Comparison of ENCODE assay signal across 9 cellular contexts in the genomic region with DNA sequence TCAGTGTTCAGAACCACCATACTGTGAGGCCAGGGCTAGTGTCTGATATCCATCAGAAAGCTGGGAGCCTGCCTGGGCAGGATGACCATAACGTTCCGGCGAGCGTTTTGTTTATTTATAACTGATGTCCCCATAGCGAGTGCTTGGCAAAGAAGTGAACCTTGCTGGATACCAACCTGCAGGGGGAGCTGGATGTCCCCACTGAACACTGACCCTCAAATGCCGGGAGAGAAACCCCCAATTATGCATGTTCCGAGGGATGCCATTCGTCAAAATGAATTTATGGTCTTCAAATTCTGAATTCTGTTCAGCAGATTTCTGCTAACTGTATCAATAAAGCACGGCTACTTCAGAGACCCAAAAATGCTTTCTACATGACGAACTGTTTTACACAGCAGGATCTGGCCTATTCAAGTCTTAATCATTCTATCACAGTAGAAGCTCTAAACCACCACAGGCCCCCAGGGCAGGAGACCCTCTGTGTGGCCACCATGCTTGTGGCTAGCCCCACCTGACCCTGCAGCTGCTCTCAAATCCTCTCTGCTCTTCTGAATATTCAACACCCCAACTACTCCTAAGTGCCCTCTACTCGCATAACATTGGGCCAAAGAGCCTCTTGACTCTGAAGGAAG. TPM values are rescaled to one million over a fixed set of nuclear protein-coding genes. Genes with fewer than 3 reads are reported as not detected.
A peak's percentile ranks its signal among the peaks of the same experiment; 100 is the strongest.
DNase-seq lines count a peak whose midpoint lies in the region; ATAC-seq, FAIRE-seq and TF ChIP-seq lines count a peak whose summit lies in the region.
"Had no signal": no experiment of that assay in that cellular context is flagged by ENCODE, and none has a peak within 500 bp of the region (broad histone marks: within the 10 kb centered on the region; RNA-seq: fewer than 3 reads in every experiment).

No MANE protein-coding gene starts in this region.

- ATAC-seq in A549 (peak; percentile 80 to 88), WTC11 (peak; percentile 65), HG03139 (IDR thresholded peaks at IDR 0.05; ENCODE audit: unreplicated experiment) (no peak), HG02623 (IDR thresholded peaks at IDR 0.05; ENCODE audit: unreplicated experiment) (no peak)

- no peak for FAIRE-seq in A549 (lab: Jason Lieb, UNC)

- intact Hi-C loops in left ventricle myocardium inferior (cut with micrococcal nuclease), result no loop called here

- no peak overlapping the region for H3K4me3 ChIP-seq in A549
- H3K4me3 ChIP-seq in H7 (ENCODE audit: insufficient read depth, low read depth, low read length), result no peak overlapping the region
- peak overlapping the region; percentile 26 for H3K4me3 ChIP-seq in left ventricle myocardium inferior
- peak overlapping the region in 2 of 3 donors; percentile 38 to 59 for H3K4me3 ChIP-seq in skeletal muscle tissue (ENCODE audit: low read length in 3 of 3)

- peak overlapping the region; percentile 33 for H3K4me2 ChIP-seq in A549

- no peaks in the 10 kb centered on the region for H3K27me3 Mint-ChIP-seq in WTC11 (ENCODE audit: low read depth)

- H3K4me1 ChIP-seq in A549 (0 out of 3 replicates have a peak, but pooled peaks cover 7% of the 10 kb centered on the region), left ventricle myocardium inferior (peaks cover 30% of the 10 kb centered on the region), skeletal muscle tissue (ENCODE audit: control insufficient read depth in 3 of 3, insufficient read depth in 3 of 3, low read length in 3 of 3) (peaks cover 18 to 24% (median 22%) of the 10 kb centered on the region in 3 donors)

- TF ChIP-seq POLR2A in A549 (IDR thresholded peaks at IDR 0.05; ENCODE audit: low read length), result no peak

- H3K4me1 Mint-ChIP-seq in WTC11, result peaks cover 18% of the 10 kb centered on the region

- DNase-seq in A549 (ENCODE audit: low read depth in 1 of 2, low spot score in 1 of 2), result peak; percentile 56 to 68
- DNase-seq in H7, result peak; percentile 79
- peak; percentile 59 for DNase-seq in WTC11 (ENCODE audit: low spot score)
- peak; percentile 71 for DNase-seq in left ventricle myocardium inferior
- no peak for DNase-seq in NK-92 (lab: John Stamatoyannopoulos, UW; ENCODE audit: unreplicated experiment)

- H3K9me3 Mint-ChIP-seq in WTC11, result no peaks in the 10 kb centered on the region

- H3K9ac ChIP-seq in skeletal muscle tissue (ENCODE audit: low read depth in 1 of 3, low read length in 3 of 3), result peak overlapping the region; percentile 51 to 61 (median 52)

- peak; percentile 54 to 63 for TF ChIP-seq RAD21 in A549 (conservative IDR thresholded peaks at IDR 0.05 in 1 of 2, IDR thresholded peaks at IDR 0.05 in 1 of 2)

- H3K27me3 ChIP-seq in H7 (ENCODE audit: control insufficient read depth, insufficient read depth, low read length) (no peaks in the 10 kb centered on the region), left ventricle myocardium inferior (ENCODE audit: low read depth) (no peaks in the 10 kb centered on the region), skeletal muscle tissue (ENCODE audit: control insufficient read depth in 3 of 3, insufficient read depth in 3 of 3, low read length in 3 of 3) (no peaks in the 10 kb centered on the region)

- H3K9me3 ChIP-seq in A549 (no peaks in the 10 kb centered on the region), left ventricle myocardium inferior (replicated peaks) (no peaks in the 10 kb centered on the region), skeletal muscle tissue (ENCODE audit: control insufficient read depth in 3 of 3, low read length in 3 of 3) (no peaks in the 10 kb centered on the region)

- H3K27ac ChIP-seq in A549 (peak overlapping the region in 1 of 2 experiments; percentile 25; a peak in 1 of 6 replicates), left ventricle myocardium inferior (replicated peaks) (peak overlapping the region; percentile 89), skeletal muscle tissue (ENCODE audit: low read depth, low read length) (peak overlapping the region; percentile 83)

- peaks cover 3% of the 10 kb centered on the region for H3K36me3 ChIP-seq in H7 (replicated peaks; ENCODE audit: control insufficient read depth, insufficient read depth, low read length)
- H3K36me3 ChIP-seq in left ventricle myocardium inferior, result peaks cover 37% of the 10 kb centered on the region
- peaks cover 9 to 15% (median 11%) of the 10 kb centered on the region in 3 donors for H3K36me3 ChIP-seq in skeletal muscle tissue (ENCODE audit: control insufficient read depth in 3 of 3, insufficient read depth in 3 of 3, low read length in 3 of 3)

- no peak for TF ChIP-seq EP300 in A549 (IDR thresholded peaks at IDR 0.05)

- CTCF ChIA-PET in A549 (lab: Yijun Ruan, JAX), result interaction anchor here (0.6 to 23.2 kb wide), 23 partner anchors 9 to 143 kb away, joined by 3 to 625 read pairs (median 5); a partner anchor contains a TSS
- CTCF ChIA-PET in WTC11 (lab: Charles Lee), result interaction anchor here (0.5 to 8.4 kb wide), 32 partner anchors 9 to 1099 kb away, joined by 3 to 193 read pairs (median 5); a partner anchor contains a TSS

- POLR2A ChIA-PET in A549 (lab: Yijun Ruan, JAX), result interaction anchor here (1.0 kb wide), 1 partner anchor 15 kb away, joined by 7 read pairs; a partner anchor contains a TSS
- POLR2A ChIA-PET in WTC11 (lab: Charles Lee), result interaction anchor here (0.5 to 1.0 kb wide), 3 partner anchors 16 to 1432 kb away, joined by 3 to 4 read pairs (median 4); a partner anchor contains a TSS

- H3K36me3 Mint-ChIP-seq in WTC11, result no peaks in the 10 kb centered on the region; the same call in 1 of the 2 replicates

- TF ChIP-seq CTCF in A549 (IDR thresholded peaks at IDR 0.05) (peak; percentile 67), WTC11 (IDR thresholded peaks at IDR 0.05) (0 out of 2 replicates have a peak, but pooled peaks have one; percentile 11), left ventricle myocardium inferior (IDR thresholded peaks at IDR 0.05; ENCODE audit: borderline replicate concordance) (peak; percentile 83)

- H3K27ac Mint-ChIP-seq in WTC11, result peak overlapping the region; percentile 62

- WGBS in A549 (ENCODE audit: missing lambda C conversion rate), result 40% methylated on average over 11 of the region's 11 CpGs

- 0 out of 2 replicates have a peak overlapping the region, but pooled peaks have one; percentile 6 for H3K4me3 Mint-ChIP-seq in WTC11

TF ChIP-seq in A549, 52 proteins besides CTCF, POLR2A, EP300 and RAD21:
- TF ChIP-seq POLR2AphosphoS2 (conservative IDR thresholded peaks at IDR 0.05; ENCODE audit: low read length) (no peak), SMC3 (IDR thresholded peaks at IDR 0.05) (peak; percentile 63; the same call in 2 of the 3 replicates)

TF ChIP-seq in WTC11, 78 proteins besides CTCF, POLR2A, EP300 and RAD21:
- no peak for TF ChIP-seq ZNF423 (CRISPR knock-in tag; IDR thresholded peaks at IDR 0.05)
- TF ChIP-seq, protein P1, sequence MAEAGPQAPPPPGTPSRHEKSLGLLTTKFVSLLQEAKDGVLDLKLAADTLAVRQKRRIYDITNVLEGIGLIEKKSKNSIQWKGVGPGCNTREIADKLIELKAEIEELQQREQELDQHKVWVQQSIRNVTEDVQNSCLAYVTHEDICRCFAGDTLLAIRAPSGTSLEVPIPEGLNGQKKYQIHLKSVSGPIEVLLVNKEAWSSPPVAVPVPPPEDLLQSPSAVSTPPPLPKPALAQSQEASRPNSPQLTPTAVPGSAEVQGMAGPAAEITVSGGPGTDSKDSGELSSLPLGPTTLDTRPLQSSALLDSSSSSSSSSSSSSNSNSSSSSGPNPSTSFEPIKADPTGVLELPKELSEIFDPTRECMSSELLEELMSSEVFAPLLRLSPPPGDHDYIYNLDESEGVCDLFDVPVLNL (CRISPR knock-in tag; IDR thresholded peaks at IDR 0.05; ENCODE audit: borderline replicate concordance, low read depth), result no peak

RNA-seq across cellular contexts. Expression of a gene that starts 15.2 kb away (rescaled TPM):
- polyA plus RNA-seq in A549 (2011; rRNA removed) (63.6 and 89.5 TPM in 2 replicates), A549 (2017; fragmentation: RNase III; extraction: RNeasy Plus Mini Kit Qiagen cat#74134 plus additional on column Dnase treatment) (60.7 to 64.5 TPM (median 60.8 TPM) in 3 replicates)
- 85.2 and 102 TPM in 2 replicates for polyA plus RNA-seq in A549 (2012; cell fraction: cytosol; rRNA removed)
- 320 and 427 TPM in 2 replicates for polyA plus RNA-seq in A549 (2012; cell fraction: nucleus; rRNA removed)
- 129 and 130 TPM in 2 replicates for polyA minus RNA-seq in A549 (2011; rRNA and poly(A)+ RNA removed)
- total RNA-seq in H7 (2014; rRNA removed; shearing (Covaris generic)), result 85.6 and 99.9 TPM in 2 replicates
- total RNA-seq in WTC11 (2021) (95.5 to 107 TPM (median 103 TPM) in 3 replicates), left ventricle myocardium inferior (58.2 TPM), skeletal muscle tissue (25.6 TPM)

RNA-seq across cellular contexts. Expression of a gene that starts 23.8 kb away (rescaled TPM):
- polyA plus RNA-seq in A549 (2011; rRNA removed), result 0.41 TPM in 1 of 2 replicates, not detected in the other
- 0.03 TPM in 1 of 2 replicates, not detected in the other for polyA plus RNA-seq in A549 (2012; cell fraction: cytosol; rRNA removed)
- polyA plus RNA-seq in A549 (2012; cell fraction: nucleus; rRNA removed), result 0.04 TPM in 1 of 2 replicates, not detected in the other
- not detected in 3 replicates for polyA plus RNA-seq in A549 (2017; fragmentation: RNase III; extraction: RNeasy Plus Mini Kit Qiagen cat#74134 plus additional on column Dnase treatment)
- not detected in 2 replicates for polyA minus RNA-seq in A549 (2011; rRNA and poly(A)+ RNA removed)
- total RNA-seq in H7 (2014; rRNA removed; shearing (Covaris generic)), result 0.28 TPM in 1 of 2 replicates, not detected in the other
- not detected in 3 replicates for total RNA-seq in WTC11 (2021)
- not detected for total RNA-seq in left ventricle myocardium inferior
- 0.52 TPM for total RNA-seq in skeletal muscle tissue
- total RNA-seq: subcutaneous adipose tissue had no signal

RNA-seq across cellular contexts. Expression of a gene that starts 23.8 kb away (rescaled TPM):
- 20.1 and 27.4 TPM in 2 replicates for polyA plus RNA-seq in A549 (2011; rRNA removed)
- polyA plus RNA-seq in A549 (2012; cell fraction: cytosol; rRNA removed), result 12.5 and 15.3 TPM in 2 replicates
- polyA plus RNA-seq in A549 (2012; cell fraction: nucleus; rRNA removed), result 10.5 and 13.1 TPM in 2 replicates
- polyA plus RNA-seq in A549 (2017; fragmentation: RNase III; extraction: RNeasy Plus Mini Kit Qiagen cat#74134 plus additional on column Dnase treatment), result 16.1 to 23.7 TPM (median 22.5 TPM) in 3 replicates
- polyA minus RNA-seq in A549 (2011; rRNA and poly(A)+ RNA removed), result 25.5 and 26.9 TPM in 2 replicates
- 13.2 and 15.2 TPM in 2 replicates for total RNA-seq in H7 (2014; rRNA removed; shearing (Covaris generic))
- total RNA-seq in WTC11 (2021), result 11.9 to 15.9 TPM (median 12.0 TPM) in 3 replicates
- 78.3 TPM for total RNA-seq in left ventricle myocardium inferior
- total RNA-seq in skeletal muscle tissue, result 30.8 TPM

RNA-seq across cellular contexts. Expression of a gene that starts 58.4 kb away (rescaled TPM):
- 87.7 and 113 TPM in 2 replicates for polyA plus RNA-seq in A549 (2011; rRNA removed)
- 172 and 210 TPM in 2 replicates for polyA plus RNA-seq in A549 (2012; cell fraction: cytosol; rRNA removed)
- 255 and 268 TPM in 2 replicates for polyA plus RNA-seq in A549 (2012; cell fraction: nucleus; rRNA removed)
- 186 to 193 TPM (median 187 TPM) in 3 replicates for polyA plus RNA-seq in A549 (2017; fragmentation: RNase III; extraction: RNeasy Plus Mini Kit Qiagen cat#74134 plus additional on column Dnase treatment)
- 146 and 167 TPM in 2 replicates for polyA minus RNA-seq in A549 (2011; rRNA and poly(A)+ RNA removed)
- 243 and 325 TPM in 2 replicates for total RNA-seq in H7 (2014; rRNA removed; shearing (Covaris generic))
- total RNA-seq in WTC11 (2021), result 157 to 190 TPM (median 158 TPM) in 3 replicates
- 86.7 TPM for total RNA-seq in left ventricle myocardium inferior
- total RNA-seq in skeletal muscle tissue, result 56.4 TPM

Comparison
In these comparisons a context has a peak if more than half of its experiments do, and no peak if none do; other contexts are left out.
1. ATAC-seq: peak in A549 (2 of 2) and WTC11 (single experiment); none in HG03139 (single experiment) and HG02623 (single experiment).
2. H3K4me3 ChIP-seq: peak in left ventricle myocardium inferior (single experiment) and skeletal muscle tissue (2 of 3); none in A549 (single experiment) and H7 (single experiment).
3. CTCF ChIP-seq: peak in every context shown above with its lines; median percentile 83 in left ventricle myocardium inferior; 67 in A549; 11 in WTC11.